In the genomic region with DNA sequence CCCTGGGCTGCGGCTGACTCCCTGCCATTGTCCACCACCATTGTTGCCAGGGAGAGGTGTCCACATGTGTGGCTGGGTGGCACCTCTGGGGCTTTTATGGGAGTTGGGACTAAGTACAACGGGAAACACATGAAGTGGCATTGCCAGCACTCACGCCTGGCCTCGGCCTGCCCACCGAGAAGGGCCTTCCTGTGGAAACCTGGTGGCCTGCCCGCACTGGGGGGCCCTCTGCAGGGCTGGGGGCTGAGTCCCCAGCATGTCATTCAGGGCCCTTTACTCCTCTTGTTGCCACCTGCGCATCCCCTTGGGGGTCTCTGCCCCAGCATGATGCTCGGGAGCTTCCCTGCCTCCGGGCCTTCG, we compare ENCODE assay signal across 12 cellular contexts. TPM values are rescaled to one million over a fixed set of nuclear protein-coding genes. Genes with fewer than 3 reads are reported as not detected.
DNase-seq lines count a peak whose midpoint lies in the region; ATAC-seq and TF ChIP-seq lines count a peak whose summit lies in the region.
"Had no signal": no experiment of that assay in that cellular context is flagged by ENCODE, and none has a peak within 500 bp of the region (broad histone marks: within the 10 kb centered on the region; RNA-seq: fewer than 3 reads in every experiment).

No MANE protein-coding gene starts in this region.

- H3K36me3 Mint-ChIP-seq in immature natural killer cell = peaks cover 0 to 3% (median 0%) of the 10 kb centered on the region in 3 donors

- no peak for TF ChIP-seq CTCF in SU-DHL-6 (IDR thresholded peaks at IDR 0.05; ENCODE audit: insufficient read depth, low read length, poor library complexity, severe bottlenecking)
- TF ChIP-seq CTCF in GM10248 (IDR thresholded peaks at IDR 0.05; ENCODE audit: control extremely low read depth, extremely low read depth, low read depth, missing control alignments) = no peak

- peak; percentile 9 for ATAC-seq in GM18907 (IDR thresholded peaks at IDR 0.05; ENCODE audit: unreplicated experiment)
- no peak for ATAC-seq in HG03442 (IDR thresholded peaks at IDR 0.05; ENCODE audit: unreplicated experiment)
- no peak for ATAC-seq in HG03565 (IDR thresholded peaks at IDR 0.05; ENCODE audit: unreplicated experiment)

- H3K4me1 Mint-ChIP-seq in immature natural killer cell = peaks cover 43 to 44% of the 10 kb centered on the region in 2 donors

- H3K79me2 ChIP-seq in SU-DHL-6 (ENCODE audit: insufficient read depth, low read length) = no peaks in the 10 kb centered on the region

- POLR2A ChIA-PET in GM10248 (lab: Yijun Ruan, JAX) = interaction anchor here (0.9 to 2.5 kb wide), 11 partner anchors 16 to 68 kb away, joined by 3 to 11 read pairs (median 5); a partner anchor contains a TSS

- H3K4me3 Mint-ChIP-seq in immature natural killer cell = peak overlapping the region; percentile 71 to 87 (median 75)

- peak overlapping the region; percentile 9 to 84 (median 79); a peak in 21 of 22 replicates for H3K27ac ChIP-seq in BLaER1 treated with 17β-estradiol and CSF1 and Interleukin-3, amounts not matched to agents 10 nM and 100 nM
- H3K27ac ChIP-seq in SU-DHL-6 (ENCODE audit: low read depth, low read length) = 0 out of 2 replicates have a peak overlapping the region, but pooled peaks have one; percentile 15

- H2AFZ ChIP-seq in SU-DHL-6 (ENCODE audit: low read depth, low read length, severe bottlenecking) = peak overlapping the region; percentile 69

- H3K9me2 ChIP-seq in SU-DHL-6 (replicated peaks; ENCODE audit: insufficient read depth, low read length) = no peaks in the 10 kb centered on the region

- peak overlapping the region; percentile 67 to 95 (median 88) for H3K27ac Mint-ChIP-seq in immature natural killer cell

- no peaks in the 10 kb centered on the region for H3K36me3 ChIP-seq in BLaER1 treated with 17β-estradiol and CSF1 and Interleukin-3, amounts not matched to agents 10 nM and 100 nM
- no peaks in the 10 kb centered on the region for H3K36me3 ChIP-seq in SU-DHL-6 (ENCODE audit: low read length)
- H3K36me3 ChIP-seq: BE2C had no signal

- CTCF ChIA-PET in GM10248 (lab: Yijun Ruan, JAX) = interaction anchor here (0.7 to 8.1 kb wide), 12 partner anchors 9 to 78 kb away, joined by 3 to 63 read pairs (median 6); no protein-coding TSS in a partner anchor

- peak overlapping the region in 6 of 10 experiments; percentile 7 to 45 (median 34); a peak in 8 of 20 replicates for H3K4me3 ChIP-seq in BLaER1 treated with 17β-estradiol and CSF1 and Interleukin-3, amounts not matched to agents 10 nM and 100 nM
- no peak overlapping the region for H3K4me3 ChIP-seq in SU-DHL-6 (ENCODE audit: insufficient read depth, low read length, poor library complexity, severe bottlenecking)

- H3K4me1 ChIP-seq in BLaER1 treated with 17β-estradiol and CSF1 and Interleukin-3, amounts not matched to agents 10 nM and 100 nM = peaks cover 45 to 62% (median 57%) of the 10 kb centered on the region in 10 experiments
- H3K4me1 ChIP-seq: BE2C had no signal

- H3K9me3 Mint-ChIP-seq in immature natural killer cell = no peaks in the 10 kb centered on the region

- H3K4me2 ChIP-seq in BLaER1 treated with 17β-estradiol and CSF1 and Interleukin-3, amounts not matched to agents 10 nM and 100 nM = peak overlapping the region; percentile 62 to 91 (median 86)
- no peak overlapping the region for H3K4me2 ChIP-seq in SU-DHL-6 (ENCODE audit: low read depth, low read length, poor library complexity, severe bottlenecking)

- H3F3A ChIP-seq in SU-DHL-6 (ENCODE audit: insufficient read depth) = no peaks in the 10 kb centered on the region

- DNase-seq in immature natural killer cell (no peak), GM10248 (ENCODE audit: extremely low spot score) (no peak), NCI-H128 (lab: John Stamatoyannopoulos, UW; ENCODE audit: unreplicated experiment) (no peak)
- DNase-seq: BE2C, NCI-H1436 treated with DMSO at 0.1 percent for 48 hours, NCI-H524 treated with DMSO at 0.1 percent for 48 hours, SHP77 had no signal

- no peaks in the 10 kb centered on the region for H3K9me3 ChIP-seq in BLaER1 treated with 17β-estradiol and CSF1 and Interleukin-3, amounts not matched to agents 10 nM and 100 nM (replicated peaks in 1 of 11)
- no peaks in the 10 kb centered on the region for H3K9me3 ChIP-seq in SU-DHL-6 (ENCODE audit: insufficient read depth, low read length)
- H3K9me3 ChIP-seq: BE2C had no signal

- peak overlapping the region; percentile 36 to 76 (median 64); a peak in 20 of 22 replicates for H3K9ac ChIP-seq in BLaER1 treated with 17β-estradiol and CSF1 and Interleukin-3, amounts not matched to agents 10 nM and 100 nM
- no peak overlapping the region for H3K9ac ChIP-seq in SU-DHL-6 (ENCODE audit: low read length)

- H3K27me3 Mint-ChIP-seq in immature natural killer cell (ENCODE audit: low read depth in 3 of 3) = peaks cover 15 to 37% (median 26%) of the 10 kb centered on the region in 3 donors

- H4K20me1 ChIP-seq in BLaER1 treated with 17β-estradiol and CSF1 and Interleukin-3, amounts not matched to agents 10 nM and 100 nM = no peaks in the 10 kb centered on the region
- H4K20me1 ChIP-seq in SU-DHL-6 (ENCODE audit: low read depth, low read length) = no peaks in the 10 kb centered on the region

- 0 out of 22 replicates have a peak, but pooled peaks cover 0 to 5% (median 0%) of the 10 kb centered on the region in 11 experiments for H3K27me3 ChIP-seq in BLaER1 treated with 17β-estradiol and CSF1 and Interleukin-3, amounts not matched to agents 10 nM and 100 nM
- no peaks in the 10 kb centered on the region for H3K27me3 ChIP-seq in SU-DHL-6 (ENCODE audit: low read length)
- H3K27me3 ChIP-seq: BE2C had no signal

RNA-seq across cellular contexts. Expression of a gene that starts 35.5 kb away (rescaled TPM):
- polyA plus RNA-seq in immature natural killer cell = 100 to 1,000 TPM in 1 of 3 donors, 10 to 100 TPM in 2; 83.7 to 132 (median 93.2) TPM
